13 cellular contexts compared by ENCODE assay signal in genomic region chr9:108580021-108580439, GRCh38.
A peak's percentile ranks its signal among the peaks of the same experiment; 100 is the strongest.
DNase-seq lines count a peak whose midpoint lies in the region; ATAC-seq and TF ChIP-seq lines count a peak whose summit lies in the region.
"Had no signal": no experiment of that assay in that cellular context is flagged by ENCODE, and none has a peak within 500 bp of the region (broad histone marks: within the 10 kb centered on the region; RNA-seq: fewer than 3 reads in every experiment).

No MANE protein-coding gene starts in this region.

- in situ Hi-C loops in transverse colon (cut with MboI; ENCODE audit: low pct_ligation_motif_present in 1 of 4, low pct_unique_long_range_greater_than_20kb in 1 of 4, low sequenced_read_pairs in 3 of 4): no loop called here

- ATAC-seq in foreskin keratinocyte (peak; percentile 88), HG03196 (IDR thresholded peaks at IDR 0.05; ENCODE audit: unreplicated experiment) (no peak)

- H3K9me3 ChIP-seq in transverse colon (no peaks in the 10 kb centered on the region), right atrium auricular region (no peaks in the 10 kb centered on the region)
- H3K9me3 ChIP-seq: SJSA1, spleen had no signal

- no peak for TF ChIP-seq EP300 in transverse colon (IDR thresholded peaks at IDR 0.05; ENCODE audit: low read depth)

- no peak overlapping the region for H3K27ac ChIP-seq in RWPE1
- no peak overlapping the region for H3K27ac ChIP-seq in foreskin keratinocyte
- H3K27ac ChIP-seq in transverse colon: no peak overlapping the region
- no peak overlapping the region for H3K27ac ChIP-seq in right atrium auricular region
- H3K27ac ChIP-seq: SJSA1, spleen had no signal

- POLR2A ChIA-PET in RWPE1 (lab: Yijun Ruan, JAX; ENCODE audit: low non-redundant PET): no interaction called here

- TF ChIP-seq CTCF in RWPE1 (conservative IDR thresholded peaks at IDR 0.05; ENCODE audit: low read depth) (no peak), foreskin keratinocyte (conservative IDR thresholded peaks at IDR 0.05) (no peak), transverse colon (IDR thresholded peaks at IDR 0.05) (no peak), right atrium auricular region (IDR thresholded peaks at IDR 0.05) (no peak)

- peak; percentile 41 for DNase-seq in HCEC 1CT
- DNase-seq in RWPE1 (ENCODE audit: low spot score): peak; percentile 94
- DNase-seq in foreskin keratinocyte: peak; percentile 80 to 84
- DNase-seq in transverse colon: peak; percentile 27
- DNase-seq in NCI-H2227 treated with DMSO at 0.1 percent for 48 hours (lab: John Stamatoyannopoulos, UW): no peak
- DNase-seq in right atrium auricular region (ENCODE audit: low spot score): no peak
- DNase-seq: activated CD4-positive, alpha-beta T cell treated with anti-CD3 and anti-CD28 coated beads for 4 hours; activated naive CD4-positive, alpha-beta T cell treated with anti-CD3 and anti-CD28 coated beads for 36 hours; GDM1; NCI-H2081 treated with DMSO at 0.1 percent for 48 hours; spleen had no signal

- H3K4me3 ChIP-seq in transverse colon: no peak overlapping the region
- no peak overlapping the region for H3K4me3 ChIP-seq in right atrium auricular region
- H3K4me3 ChIP-seq: SJSA1, spleen had no signal

- TF ChIP-seq POLR2A in transverse colon (IDR thresholded peaks at IDR 0.05): no peak

- H3K4me1 ChIP-seq in foreskin keratinocyte (peaks cover 14% of the 10 kb centered on the region), transverse colon (no peaks in the 10 kb centered on the region), right atrium auricular region (no peaks in the 10 kb centered on the region)
- H3K4me1 ChIP-seq: SJSA1, spleen had no signal

- H3K27me3 ChIP-seq in foreskin keratinocyte (peaks cover 8% of the 10 kb centered on the region), transverse colon (no peaks in the 10 kb centered on the region), right atrium auricular region (no peaks in the 10 kb centered on the region)
- H3K27me3 ChIP-seq: SJSA1, spleen had no signal

- intact Hi-C loops in transverse colon (cut with DNase I; ENCODE audit: low total_unique reads): no loop called here

- H3K36me3 ChIP-seq in transverse colon: no peaks in the 10 kb centered on the region
- no peaks in the 10 kb centered on the region for H3K36me3 ChIP-seq in right atrium auricular region
- H3K36me3 ChIP-seq: SJSA1, spleen had no signal

- 0 to 52% methylated on average over 1 to 2 of the region's 2 CpGs for WGBS in transverse colon (ENCODE audit: low coverage in 1 of 2), 2 donors

- CTCF ChIA-PET in RWPE1 (lab: Yijun Ruan, JAX): interaction anchor here (0.5 to 0.7 kb wide), 2 partner anchors 122 to 939 kb away, joined by 3 to 4 read pairs; no protein-coding TSS in a partner anchor

Comparison
In these comparisons a context has a peak if more than half of its experiments do, and no peak if none do; other contexts are left out.
1. DNase-seq: peak in HCEC 1CT (single experiment), RWPE1 (single experiment), foreskin keratinocyte (2 of 2) and transverse colon (single experiment); none in NCI-H2227 treated with DMSO at 0.1 percent for 48 hours (single experiment) and right atrium auricular region (single experiment).